12 cellular contexts compared by ENCODE assay signal in the genomic region with DNA sequence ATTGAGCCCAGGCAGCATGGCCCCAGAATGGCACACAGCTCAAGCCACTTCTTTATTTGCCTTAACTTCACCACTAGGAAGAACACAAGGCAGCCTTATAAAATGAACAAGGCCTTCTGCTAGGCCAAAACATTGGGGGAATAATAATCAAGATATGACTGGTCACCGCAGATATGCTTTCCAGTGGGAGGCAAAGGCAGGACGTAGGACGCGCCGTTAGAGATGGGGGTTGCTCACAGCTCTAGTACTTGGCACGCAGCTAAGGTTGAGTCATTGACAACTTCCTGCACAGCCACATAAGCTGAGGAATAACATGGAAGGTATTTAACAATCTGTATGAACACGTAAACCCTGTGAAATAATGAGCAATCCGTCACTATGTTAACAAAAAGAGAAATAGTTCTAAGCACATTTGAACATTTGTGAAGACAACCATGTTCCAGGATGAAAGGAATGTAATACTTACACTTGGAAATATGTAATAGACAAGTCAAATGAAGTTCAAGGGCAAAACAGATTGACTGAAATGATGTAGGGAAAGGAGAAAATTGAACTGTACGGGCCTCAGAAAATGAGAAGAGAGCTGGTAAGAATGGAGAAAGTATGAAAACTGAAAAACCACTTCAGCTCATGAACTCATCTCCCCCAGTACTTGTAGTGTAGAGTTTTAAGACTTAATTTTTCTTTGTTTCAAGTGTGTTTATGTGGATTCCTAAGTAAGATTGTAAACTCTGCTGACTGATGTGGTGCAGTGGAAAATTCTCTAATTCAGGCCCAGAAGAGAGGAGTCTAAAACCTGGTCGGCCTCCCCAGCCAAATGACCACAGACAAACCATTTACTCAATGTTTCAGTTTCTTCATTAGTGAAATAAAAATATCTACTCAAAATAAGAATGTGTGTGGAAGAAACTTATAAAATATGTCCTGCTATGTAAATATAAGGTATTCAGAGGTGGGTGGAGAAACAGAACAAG. TPM values are rescaled to one million over a fixed set of nuclear protein-coding genes. Genes with fewer than 3 reads are reported as not detected.
A peak's percentile ranks its signal among the peaks of the same experiment; 100 is the strongest.
DNase-seq lines count a peak whose midpoint lies in the region; TF ChIP-seq lines count a peak whose summit lies in the region.
"Had no signal": no experiment of that assay in that cellular context is flagged by ENCODE, and none has a peak within 500 bp of the region (broad histone marks: within the 10 kb centered on the region; RNA-seq: fewer than 3 reads in every experiment).

No MANE protein-coding gene starts in this region.

- H3K27ac Mint-ChIP-seq in MCF 10A (ENCODE audit: low read depth, unreplicated experiment), result peak overlapping the region; percentile 84
- no peak overlapping the region for H3K27ac Mint-ChIP-seq in activated T-helper 1 cell treated with anti-CD3 and anti-CD28 coated beads, Interleukin-12 subunit alpha, Interleukin-12 subunit beta, Interleukin-2, Interleukin-4 antibody, amounts not matched to agents 30 ng/mL and 10 ng/mL and 1 ng/mL, durations not matched to agents 14 hours and 24 hours and 36 hours
- H3K27ac Mint-ChIP-seq: CD4-positive, CD25-positive, alpha-beta regulatory T cell had no signal

- H3K36me3 ChIP-seq in breast epithelium, result no peaks in the 10 kb centered on the region
- H3K36me3 ChIP-seq: upper lobe of right lung had no signal

- H3K4me1 Mint-ChIP-seq in MCF 10A (ENCODE audit: insufficient read depth, unreplicated experiment), result peaks cover 19% of the 10 kb centered on the region
- no peaks in the 10 kb centered on the region for H3K4me1 Mint-ChIP-seq in activated T-helper 1 cell treated with anti-CD3 and anti-CD28 coated beads, Interleukin-12 subunit alpha, Interleukin-12 subunit beta, Interleukin-2, Interleukin-4 antibody, amounts not matched to agents 30 ng/mL and 10 ng/mL and 1 ng/mL, durations not matched to agents 14 hours and 24 hours and 36 hours (ENCODE audit: low read depth)

- peaks cover 0 to 4% of the 10 kb centered on the region in 2 donors for H3K4me1 ChIP-seq in breast epithelium
- H3K4me1 ChIP-seq: psoas muscle, upper lobe of right lung had no signal

- intact Hi-C loops in MCF 10A (cut with micrococcal nuclease), result no loop called here
- intact Hi-C loops in breast epithelium (cut with DNase I; ENCODE audit: low total_unique reads), result no loop called here
- intact Hi-C loops in activated T-helper 1 cell treated with anti-CD3 and anti-CD28 coated beads, Interleukin-12 subunit alpha, Interleukin-12 subunit beta, Interleukin-2, Interleukin-4 antibody, amounts not matched to agents 30 ng/mL and 10 ng/mL and 1 ng/mL, durations not matched to agents 14 hours and 24 hours and 36 hours (cut with micrococcal nuclease), result no loop called here

- H3K9me3 Mint-ChIP-seq in MCF 10A (ENCODE audit: unreplicated experiment), result no peaks in the 10 kb centered on the region
- H3K9me3 Mint-ChIP-seq in activated T-helper 1 cell treated with anti-CD3 and anti-CD28 coated beads, Interleukin-12 subunit alpha, Interleukin-12 subunit beta, Interleukin-2, Interleukin-4 antibody, amounts not matched to agents 30 ng/mL and 10 ng/mL and 1 ng/mL, durations not matched to agents 14 hours and 24 hours and 36 hours, result no peaks in the 10 kb centered on the region
- H3K9me3 Mint-ChIP-seq: CD4-positive, CD25-positive, alpha-beta regulatory T cell had no signal

- no peak overlapping the region for H3K4me3 Mint-ChIP-seq in MCF 10A (ENCODE audit: unreplicated experiment)
- H3K4me3 Mint-ChIP-seq in activated T-helper 1 cell treated with anti-CD3 and anti-CD28 coated beads, Interleukin-12 subunit alpha, Interleukin-12 subunit beta, Interleukin-2, Interleukin-4 antibody, amounts not matched to agents 30 ng/mL and 10 ng/mL and 1 ng/mL, durations not matched to agents 14 hours and 24 hours and 36 hours, result no peak overlapping the region
- H3K4me3 Mint-ChIP-seq: CD4-positive, CD25-positive, alpha-beta regulatory T cell had no signal

- no peak for TF ChIP-seq POLR2A in breast epithelium (IDR thresholded peaks at IDR 0.05)

- peak; percentile 87 for DNase-seq in MCF 10A (ENCODE audit: unreplicated experiment)
- DNase-seq in breast epithelium (ENCODE audit: low spot score in 2 of 2), result no peak
- DNase-seq in SHP77 treated with DMSO at 0.1 percent for 48 hours (lab: John Stamatoyannopoulos, UW), result peak; percentile 32
- peak; percentile 94 for DNase-seq in fibroblast of peridontal ligament (ENCODE audit: extremely low read depth)
- DNase-seq in stromal cell of bone marrow (ENCODE audit: low read depth), result peak; percentile 68
- DNase-seq in activated T-helper 1 cell treated with anti-CD3 and anti-CD28 coated beads, Interleukin-12 subunit alpha, Interleukin-12 subunit beta, Interleukin-2, Interleukin-4 antibody, amounts not matched to agents 30 ng/mL and 10 ng/mL and 1 ng/mL, durations not matched to agents 14 hours and 24 hours and 36 hours (ENCODE audit: low spot score), result no peak
- DNase-seq in islet precursor cell, result no peak
- no peak for DNase-seq in DMS 273 (lab: John Stamatoyannopoulos, UW; ENCODE audit: unreplicated experiment)
- DNase-seq: NCI-H1092, upper lobe of right lung had no signal

- no peaks in the 10 kb centered on the region for H3K27me3 Mint-ChIP-seq in MCF 10A (ENCODE audit: insufficient read depth, unreplicated experiment)
- no peaks in the 10 kb centered on the region for H3K27me3 Mint-ChIP-seq in activated T-helper 1 cell treated with anti-CD3 and anti-CD28 coated beads, Interleukin-12 subunit alpha, Interleukin-12 subunit beta, Interleukin-2, Interleukin-4 antibody, amounts not matched to agents 30 ng/mL and 10 ng/mL and 1 ng/mL, durations not matched to agents 14 hours and 24 hours and 36 hours (ENCODE audit: insufficient read depth)

- POLR2A ChIA-PET in MCF 10A (lab: Yijun Ruan, JAX), result interaction anchor here (0.6 to 1.3 kb wide), 3 partner anchors 10 to 161 kb away, joined by 3 to 4 read pairs (median 3); no protein-coding TSS in a partner anchor

- TSS peak; percentile 94 for BruUV-seq in MCF 10A (replicated peaks; lab: Mats Ljungman, UMichigan)

- H3K36me3 Mint-ChIP-seq in MCF 10A (ENCODE audit: insufficient read depth, unreplicated experiment), result peaks cover 2% of the 10 kb centered on the region
- no peaks in the 10 kb centered on the region for H3K36me3 Mint-ChIP-seq in activated T-helper 1 cell treated with anti-CD3 and anti-CD28 coated beads, Interleukin-12 subunit alpha, Interleukin-12 subunit beta, Interleukin-2, Interleukin-4 antibody, amounts not matched to agents 30 ng/mL and 10 ng/mL and 1 ng/mL, durations not matched to agents 14 hours and 24 hours and 36 hours (ENCODE audit: low read depth)

- H3K4me3 ChIP-seq in breast epithelium, result no peak overlapping the region
- H3K4me3 ChIP-seq: psoas muscle, upper lobe of right lung had no signal

- no peak for TF ChIP-seq CTCF in MCF 10A (IDR thresholded peaks at IDR 0.05; ENCODE audit: unreplicated experiment)
- no peak for TF ChIP-seq CTCF in breast epithelium (IDR thresholded peaks at IDR 0.05)

- H3K27me3 ChIP-seq in breast epithelium, result no peaks in the 10 kb centered on the region
- H3K27me3 ChIP-seq: upper lobe of right lung had no signal

- H3K9me3 ChIP-seq in breast epithelium, result no peaks in the 10 kb centered on the region
- H3K9me3 ChIP-seq: psoas muscle, upper lobe of right lung had no signal

- H3K27ac ChIP-seq in breast epithelium, result peak overlapping the region in 1 of 2 donors; percentile 19
- H3K27ac ChIP-seq: psoas muscle, upper lobe of right lung had no signal

- CTCF ChIA-PET in MCF 10A (lab: Yijun Ruan, JAX), result no interaction called here

RNA-seq across cellular contexts. Expression of a gene that starts 59.3 kb away (rescaled TPM):
- total RNA-seq in MCF 10A (2022), result 35.9 and 38.6 TPM in 2 replicates
- 10 to 100 TPM; 45.9 to 68.9 (median 48.8) TPM for total RNA-seq in breast epithelium
- total RNA-seq in activated T-helper 1 cell treated with anti-CD3 and anti-CD28 coated beads, Interleukin-12 subunit alpha, Interleukin-12 subunit beta, Interleukin-2, Interleukin-4 antibody, amounts not matched to agents 30 ng/mL and 10 ng/mL and 1 ng/mL, durations not matched to agents 14 hours and 24 hours and 36 hours, result 12.9 and 15.0 TPM in 2 replicates

Comparison
In these comparisons a context has a peak if more than half of its experiments do, and no peak if none do; other contexts are left out.
1. DNase-seq: peak in MCF 10A (single experiment), SHP77 treated with DMSO at 0.1 percent for 48 hours (single experiment), fibroblast of peridontal ligament (single experiment) and stromal cell of bone marrow (single experiment); none in breast epithelium (0 of 2), activated T-helper 1 cell treated with anti-CD3 and anti-CD28 coated beads, Interleukin-12 subunit alpha, Interleukin-12 subunit beta, Interleukin-2, Interleukin-4 antibody, amounts not matched to agents 30 ng/mL and 10 ng/mL and 1 ng/mL, durations not matched to agents 14 hours and 24 hours and 36 hours (single experiment), islet precursor cell (single experiment) and DMS 273 (single experiment).